8 cellular contexts compared by ENCODE assay signal in the genomic region with DNA sequence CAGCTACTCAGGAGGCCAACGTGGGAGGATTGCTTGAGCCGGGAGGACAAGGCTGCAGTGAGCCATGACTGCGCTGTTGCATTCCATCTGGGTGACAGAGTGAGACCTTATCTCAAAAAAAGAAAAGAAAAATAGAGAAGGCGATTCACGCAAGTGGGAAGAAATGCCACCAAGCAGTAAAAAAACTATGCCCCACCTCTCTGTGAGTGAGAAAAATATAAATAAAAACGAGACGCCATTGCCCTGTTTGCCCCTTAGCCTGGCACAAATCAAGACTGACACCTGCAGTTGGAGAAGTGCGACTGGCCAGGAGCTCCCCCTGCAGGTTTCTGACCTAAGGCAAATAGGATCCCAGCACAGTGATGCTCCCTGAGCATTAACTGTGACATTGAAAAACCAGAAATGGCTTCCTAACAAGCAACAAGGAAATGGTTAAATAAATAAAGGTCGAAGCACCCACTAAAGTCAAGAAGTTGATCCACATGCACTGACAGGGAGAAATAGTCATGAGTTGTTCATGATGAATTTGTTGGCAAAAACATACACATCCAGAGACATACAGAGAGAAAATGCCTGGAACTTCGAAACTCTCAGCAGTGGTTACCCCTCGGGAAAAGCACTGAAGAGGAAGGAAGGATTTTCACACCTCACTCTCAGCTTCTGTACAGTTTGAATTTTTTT. TPM values are rescaled to one million over a fixed set of nuclear protein-coding genes. Genes with fewer than 3 reads are reported as not detected.
DNase-seq lines count a peak whose midpoint lies in the region; ATAC-seq, FAIRE-seq and TF ChIP-seq lines count a peak whose summit lies in the region.

No MANE protein-coding gene starts in this region.

- no peaks in the 10 kb centered on the region for H3K27me3 Mint-ChIP-seq in endothelial cell (ENCODE audit: unreplicated experiment)

- H3K4me1 Mint-ChIP-seq in endothelial cell (ENCODE audit: unreplicated experiment) = no peaks in the 10 kb centered on the region

- H3K27me3 ChIP-seq in A673 (replicated peaks; ENCODE audit: insufficient read depth, low read depth, low read length, poor library complexity) (no peaks in the 10 kb centered on the region), small intestine (ENCODE audit: control insufficient read depth in 2 of 2, insufficient read depth in 2 of 2, low read length in 2 of 2) (no peaks in the 10 kb centered on the region)

- no peaks in the 10 kb centered on the region for H3K9me3 Mint-ChIP-seq in endothelial cell (ENCODE audit: unreplicated experiment)

- ATAC-seq in GM21717 (IDR thresholded peaks at IDR 0.05; ENCODE audit: unreplicated experiment) (no peak), GM18498 (IDR thresholded peaks at IDR 0.05; ENCODE audit: unreplicated experiment) (no peak), HG03175 (IDR thresholded peaks at IDR 0.05; ENCODE audit: unreplicated experiment) (no peak)

- peak; percentile 44 for DNase-seq in A673 (ENCODE audit: low spot score)
- DNase-seq in GM12864 (ENCODE audit: low read depth) = no peak
- DNase-seq in NCI-H460 (ENCODE audit: extremely low read depth, low read depth) = peak; percentile 44
- DNase-seq in endothelial cell (ENCODE audit: low spot score) = peak; percentile 51
- DNase-seq in small intestine = peak; percentile 45

- no peaks in the 10 kb centered on the region for H3K36me3 ChIP-seq in A673 (ENCODE audit: insufficient read depth, low read length, poor library complexity, severe bottlenecking)
- no peaks in the 10 kb centered on the region for H3K36me3 ChIP-seq in small intestine (ENCODE audit: control insufficient read depth in 2 of 2, insufficient read depth in 2 of 2, low read length in 2 of 2)

- FAIRE-seq in small intestine (lab: Jason Lieb, UNC) = no peak

- intact Hi-C loops in A673 (cut with micrococcal nuclease; ENCODE audit: unreplicated experiment) = loop anchor here (1.0 kb wide), 1 partner anchor 60 kb away; no protein-coding TSS in a partner anchor

- TF ChIP-seq CTCF in A673 (conservative IDR thresholded peaks at IDR 0.05; ENCODE audit: low read depth, low read length) (peak; percentile 76), GM12864 (IDR thresholded peaks at IDR 0.05; ENCODE audit: low read depth, low read length, missing control alignments) (peak; percentile 72), endothelial cell (IDR thresholded peaks at IDR 0.05; ENCODE audit: unreplicated experiment) (no peak)

- H3K27ac Mint-ChIP-seq in endothelial cell (ENCODE audit: unreplicated experiment) = no peak overlapping the region

- BruUV-seq in A673 (replicated peaks; lab: Mats Ljungman, UMichigan) = no TSS peak

- WGBS in small intestine, 3 donors = 21 to 29% (median 24%) methylated on average over 11 of the region's 11 CpGs

- CTCF ChIA-PET in A673 (lab: Charles Lee) = interaction anchor here (1.5 kb wide), 1 partner anchor 57 kb away, joined by 4 read pairs; no protein-coding TSS in a partner anchor

- no peaks in the 10 kb centered on the region for H3K36me3 Mint-ChIP-seq in endothelial cell (ENCODE audit: low read depth, unreplicated experiment)

- H3K9me3 ChIP-seq in A673 (ENCODE audit: low read depth, low read length, poor library complexity, severe bottlenecking) = no peaks in the 10 kb centered on the region
- no peaks in the 10 kb centered on the region for H3K9me3 ChIP-seq in small intestine (ENCODE audit: control insufficient read depth, low read depth)

- H3K4me3 Mint-ChIP-seq in endothelial cell (ENCODE audit: unreplicated experiment) = no peak overlapping the region

- H3K4me1 ChIP-seq in A673 (ENCODE audit: insufficient read depth, low read length, poor library complexity, severe bottlenecking) = no peaks in the 10 kb centered on the region
- H3K4me1 ChIP-seq in small intestine (ENCODE audit: control insufficient read depth in 2 of 2, insufficient read depth in 1 of 2, low read depth in 1 of 2, low read length in 1 of 2) = no peaks in the 10 kb centered on the region

- H3K4me3 ChIP-seq in A673 (ENCODE audit: low read depth, low read length, poor library complexity, severe bottlenecking) (no peak overlapping the region), GM12864 (ENCODE audit: low read depth, low read length) (no peak overlapping the region), small intestine (ENCODE audit: low read depth in 1 of 2, low read length in 2 of 2) (no peak overlapping the region)

- H3K27ac ChIP-seq in A673 (ENCODE audit: low read depth, low read length, poor library complexity, severe bottlenecking) (no peak overlapping the region), small intestine (ENCODE audit: low read depth in 1 of 2, low read length in 1 of 2) (no peak overlapping the region)

- POLR2A ChIA-PET in A673 (lab: Charles Lee; ENCODE audit: low non-redundant PET) = no interaction called here

RNA-seq across cellular contexts. Expression of gene GSC, which starts 21.1 kb away (rescaled TPM):
- total RNA-seq in A673 (2021) = 4.2 and 5.2 TPM in 2 replicates
- 4.2 and 4.7 TPM in 2 replicates for total RNA-seq in NCI-H460 (2014; rRNA removed; shearing (Covaris generic))
- polyA plus RNA-seq in NCI-H460 (2014; cell fraction: nucleus; rRNA removed) = 10.3 and 13.1 TPM in 2 replicates
- not detected for total RNA-seq in endothelial cell (ENCODE audit: unreplicated experiment)
- polyA plus RNA-seq in small intestine = not detected
